19 cellular contexts compared by ENCODE assay signal in genomic region chr7:98956469-98956868, GRCh38.
"Had no signal": no experiment of that assay in that cellular context is flagged by ENCODE, and none has a peak within 500 bp of the region (broad histone marks: within the 10 kb centered on the region; RNA-seq: fewer than 3 reads in every experiment).

No MANE protein-coding gene starts in this region.

- H3K9me3 ChIP-seq: lower lobe of right lung, spleen, testis, transverse colon had no signal

- ATAC-seq: activated CD8-positive, alpha-beta memory T cell treated with anti-CD3 and anti-CD28 coated beads, Interleukin-2, amount 10 ng/mL, durations not matched to agents 7 days and 5 days; activated CD8-positive, alpha-beta T cell treated with anti-CD3 and anti-CD28 coated beads, Interleukin-2, amount 10 ng/mL, durations not matched to agents 7 days and 5 days; activated naive CD4-positive, alpha-beta T cell treated with anti-CD3 and anti-CD28 coated beads, Interleukin-2, amount 50 U/mL, for 72 hours; effector memory CD8-positive, alpha-beta T cell; foreskin keratinocyte; lower lobe of right lung had no signal

- H3K27ac ChIP-seq: coronary artery, foreskin keratinocyte, hepatocyte, lower lobe of right lung, spleen, testis, transverse colon had no signal

- H3K4me3 ChIP-seq: coronary artery, hepatocyte, lower lobe of right lung, spleen, testis, transverse colon had no signal

- H3K27me3 ChIP-seq: foreskin keratinocyte, hepatocyte, spleen, testis, transverse colon had no signal

- DNase-seq: activated B cell treated with CpG ODN at 0.5 μM for 24 hours; activated CD8-positive, alpha-beta memory T cell treated with anti-CD3 and anti-CD28 coated beads, Interleukin-2, amount 10 ng/mL, durations not matched to agents 7 days and 5 days; activated CD8-positive, alpha-beta T cell treated with anti-CD3 and anti-CD28 coated beads, Interleukin-2, amount 10 ng/mL, durations not matched to agents 7 days and 5 days; activated naive CD4-positive, alpha-beta T cell; activated T-cell treated with anti-CD3 and anti-CD28 coated beads, Interleukin-2, amount 50 U/mL, for 48 hours; effector memory CD8-positive, alpha-beta T cell; erythroblast; foreskin keratinocyte; kidney; lower lobe of right lung; mesenchymal stem cell; spleen; stimulated activated naive CD4-positive, alpha-beta T cell; T-helper 1 cell; testis; transverse colon had no signal

- H3K4me1 ChIP-seq: foreskin keratinocyte, lower lobe of right lung, spleen, testis, transverse colon had no signal
